12 cellular contexts compared by ENCODE assay signal in genomic region chr2:231110551-231110950, GRCh38. TPM values are rescaled to one million over a fixed set of nuclear protein-coding genes. Genes with fewer than 3 reads are reported as not detected.
DNase-seq lines count a peak whose midpoint lies in the region; ATAC-seq and TF ChIP-seq lines count a peak whose summit lies in the region.
"Had no signal": no experiment of that assay in that cellular context is flagged by ENCODE, and none has a peak within 500 bp of the region (broad histone marks: within the 10 kb centered on the region; RNA-seq: fewer than 3 reads in every experiment).

No MANE protein-coding gene starts in this region.

- no peak overlapping the region for H3K9ac ChIP-seq in rectal smooth muscle tissue (ENCODE audit: low read length)

- no peaks in the 10 kb centered on the region for H3K36me3 ChIP-seq in rectal smooth muscle tissue (ENCODE audit: control insufficient read depth, insufficient read depth, low read length)
- H3K36me3 ChIP-seq: colonic mucosa had no signal

- no peaks in the 10 kb centered on the region for H3K27me3 ChIP-seq in rectal smooth muscle tissue (ENCODE audit: control insufficient read depth, insufficient read depth, low read length)
- H3K27me3 ChIP-seq: colonic mucosa had no signal

- peak; percentile 12 for DNase-seq in GM03348 (ENCODE audit: low spot score)
- peak; percentile 15 for DNase-seq in RPMI8226
- DNase-seq in fibroblast of villous mesenchyme (ENCODE audit: low read depth) = peak; percentile 62
- no peak for DNase-seq in UCSD-AML1 (lab: John Stamatoyannopoulos, UW; ENCODE audit: unreplicated experiment)
- no peak for DNase-seq in NCI-H82 treated with DMSO at 0.1 percent for 48 hours (lab: John Stamatoyannopoulos, UW; ENCODE audit: unreplicated experiment)
- DNase-seq: activated T-cell treated with anti-CD3 and anti-CD28 coated beads, Interleukin-2, amount 50 U/mL, for 1 hour; colonic mucosa; retina had no signal

- H3K27ac ChIP-seq in rectal smooth muscle tissue (ENCODE audit: low read depth, low read length) = peak overlapping the region; percentile 60
- H3K27ac ChIP-seq: colonic mucosa had no signal

- TF ChIP-seq CTCF in fibroblast of villous mesenchyme (IDR thresholded peaks at IDR 0.05; ENCODE audit: insufficient read depth, low read depth, low read length) = peak; percentile 35

- ATAC-seq in HG02973 (IDR thresholded peaks at IDR 0.05; ENCODE audit: unreplicated experiment) (no peak), HG02798 (IDR thresholded peaks at IDR 0.05; ENCODE audit: poor library complexity, unreplicated experiment) (no peak)

- H3K4me1 ChIP-seq in rectal smooth muscle tissue (ENCODE audit: control insufficient read depth, insufficient read depth, low read length) = peaks cover 19% of the 10 kb centered on the region

- H3K4me3 ChIP-seq in fibroblast of villous mesenchyme (ENCODE audit: low read depth, low read length) = no peak overlapping the region
- no peak overlapping the region for H3K4me3 ChIP-seq in rectal smooth muscle tissue (ENCODE audit: low read length)
- H3K4me3 ChIP-seq: colonic mucosa had no signal

RNA-seq across cellular contexts. Expression of gene HTR2B, which starts 14.3 kb away (rescaled TPM):
- 109 and 159 TPM in 2 replicates for total RNA-seq in fibroblast of villous mesenchyme
- total RNA-seq: OCI-LY7 had no signal

RNA-seq across cellular contexts. Expression of gene PSMD1, which starts 53.9 kb away (rescaled TPM):
- 116 and 153 TPM in 2 replicates for total RNA-seq in fibroblast of villous mesenchyme

Comparison
In these comparisons a context has a peak if more than half of its experiments do, and no peak if none do; other contexts are left out.
1. DNase-seq: peak in GM03348 (single experiment), RPMI8226 (single experiment) and fibroblast of villous mesenchyme (single experiment); none in UCSD-AML1 (single experiment) and NCI-H82 treated with DMSO at 0.1 percent for 48 hours (single experiment).